In the genomic region with DNA sequence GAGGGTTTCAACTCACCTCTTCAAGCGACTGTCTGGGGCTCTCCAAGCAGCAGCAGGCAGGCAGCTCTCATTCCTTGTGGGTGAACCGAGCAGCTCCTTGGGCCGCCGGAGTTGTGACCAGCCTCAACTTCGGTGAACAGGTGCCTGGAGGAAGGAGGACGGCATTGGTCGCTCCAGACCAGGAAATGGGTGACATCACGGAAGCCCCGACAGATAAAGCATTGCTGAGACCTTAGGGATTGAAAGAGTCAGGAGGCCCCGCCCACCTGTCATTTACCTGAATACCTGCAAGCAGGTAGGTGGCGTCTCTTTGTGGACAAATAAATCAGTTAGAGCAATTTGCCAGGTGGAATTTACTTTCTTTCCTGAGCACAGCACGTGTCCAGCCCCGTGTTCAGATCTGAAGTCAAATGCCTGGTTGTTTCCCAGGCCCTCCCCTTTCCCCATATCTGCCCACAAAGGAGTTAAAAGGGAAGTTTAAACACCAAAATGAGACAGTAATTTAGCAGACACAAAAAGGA, we compare ENCODE assay signal across 9 cellular contexts. TPM values are rescaled to one million over a fixed set of nuclear protein-coding genes. Genes with fewer than 3 reads are reported as not detected.
DNase-seq lines count a peak whose midpoint lies in the region; ATAC-seq lines count a peak whose summit lies in the region.
"Had no signal": no experiment of that assay in that cellular context is flagged by ENCODE, and none has a peak within 500 bp of the region (broad histone marks: within the 10 kb centered on the region; RNA-seq: fewer than 3 reads in every experiment).

Gene LNX1, minus strand, starts transcription at position 115 of the 521 bp plus-strand sequence. CDS start 17,484 bp downstream, outside the sequence.

- H3K9me3 ChIP-seq in esophagus (ENCODE audit: control insufficient read depth in 2 of 2, insufficient read depth in 1 of 2, low read depth in 1 of 2, low read length in 1 of 2) = no peaks in the 10 kb centered on the region
- no peaks in the 10 kb centered on the region for H3K9me3 ChIP-seq in neuronal stem cell (replicated peaks in 1 of 2; ENCODE audit: control insufficient read depth in 2 of 2, insufficient read depth in 1 of 2, low read depth in 1 of 2, low read length in 2 of 2)
- H3K9me3 ChIP-seq: neutrophil had no signal

- no peak within 1 kb of the TSS for H3K4ac ChIP-seq in neuronal stem cell (ENCODE audit: low read length)

- in situ Hi-C loops in ACHN (cut with HindIII; ENCODE audit: low pct_ligation_motif_present, low pct_unique_long_range_greater_than_20kb, low sequenced_read_pairs) = no loop called here

- H3K9ac ChIP-seq in neuronal stem cell (ENCODE audit: low read depth, low read length, poor library complexity) = no peak within 1 kb of the TSS

- peak within 1 kb of the TSS; percentile 44 for H3K4me2 ChIP-seq in neuronal stem cell (ENCODE audit: insufficient read depth, low read length, poor library complexity, severe bottlenecking)

- H3K23ac ChIP-seq in neuronal stem cell (ENCODE audit: low read depth, low read length, poor library complexity) = no peak within 1 kb of the TSS

- H2BK5ac ChIP-seq in neuronal stem cell (ENCODE audit: low read length) = no peak within 1 kb of the TSS

- H3K36me3 ChIP-seq in esophagus (ENCODE audit: control insufficient read depth in 2 of 2, insufficient read depth in 2 of 2, low read length in 1 of 2) (no peaks in the 10 kb centered on the region), neuronal stem cell (replicated peaks in 1 of 2; ENCODE audit: control insufficient read depth in 2 of 2, insufficient read depth in 2 of 2, low read length in 2 of 2) (no peaks in the 10 kb centered on the region)
- H3K36me3 ChIP-seq: neutrophil had no signal

- H3K27me3 ChIP-seq in esophagus (ENCODE audit: control insufficient read depth in 1 of 2, insufficient read depth in 2 of 2, low read length in 2 of 2) (no peaks in the 10 kb centered on the region), neuronal stem cell (ENCODE audit: control insufficient read depth in 3 of 3, insufficient read depth in 3 of 3, low read depth in 1 of 3, low read length in 3 of 3) (no peaks in the 10 kb centered on the region)

- H3K18ac ChIP-seq in neuronal stem cell (ENCODE audit: low read length) = peak within 1 kb of the TSS; percentile 6

- no peak within 1 kb of the TSS for H2BK15ac ChIP-seq in neuronal stem cell (ENCODE audit: low read length)

- H2AFZ ChIP-seq in neuronal stem cell (ENCODE audit: low read length) = peak within 1 kb of the TSS; percentile 68

- H3K27ac ChIP-seq in esophagus (ENCODE audit: low read depth in 2 of 2, low read length in 1 of 2) (peak within 1 kb of the TSS; percentile 90 to 91), neuronal stem cell (replicated peaks; ENCODE audit: low read length) (no peak within 1 kb of the TSS)
- H3K27ac ChIP-seq: neutrophil had no signal

- no peaks in the 10 kb centered on the region for H3K79me1 ChIP-seq in neuronal stem cell (ENCODE audit: low read depth, low read length)

- 32 to 34% methylated on average over 13 of the region's 13 CpGs for WGBS in esophagus, 2 donors
- no CpG with 5 or more reads among the region's 13 CpGs for WGBS in neuronal stem cell (ENCODE audit: extremely low coverage in 2 of 2, insufficient read length in 2 of 2, insufficient replicate concordance in 1 of 2), 2 donors

- no peak within 1 kb of the TSS for H4K8ac ChIP-seq in neuronal stem cell (ENCODE audit: low read depth, low read length)

- H2AK5ac ChIP-seq in neuronal stem cell (ENCODE audit: low read depth, low read length) = no peak within 1 kb of the TSS

- H2BK12ac ChIP-seq in neuronal stem cell (ENCODE audit: low read length) = no peak within 1 kb of the TSS

- H3K4me1 ChIP-seq in esophagus (ENCODE audit: control insufficient read depth in 2 of 2, insufficient read depth in 2 of 2, low read length in 1 of 2) = peaks cover 0 to 3% of the 10 kb centered on the region in 2 donors
- peaks cover 0 to 10% of the 10 kb centered on the region in 2 donors for H3K4me1 ChIP-seq in neuronal stem cell (ENCODE audit: control insufficient read depth in 2 of 2, insufficient read depth in 1 of 2, low read depth in 1 of 2, low read length in 2 of 2)

- H3K4me3 ChIP-seq in esophagus (ENCODE audit: low read depth in 1 of 2, low read length in 2 of 2) (peak within 1 kb of the TSS; percentile 44 to 59), neuronal stem cell (ENCODE audit: low read length in 2 of 2) (no peak within 1 kb of the TSS)

- peak; percentile 99 for DNase-seq in NCI-H510A treated with DMSO at 0.1 percent for 48 hours (lab: John Stamatoyannopoulos, UW)
- no peak for DNase-seq in neuronal stem cell (ENCODE audit: low spot score)
- DNase-seq in A172 (ENCODE audit: low spot score) = no peak
- no peak for DNase-seq in hepatic stellate cell (ENCODE audit: low spot score)
- DNase-seq in ACHN = no peak
- no peak for DNase-seq in activated CD4-positive, CD25-positive, alpha-beta regulatory T cell (lab: John Stamatoyannopoulos, UW)

- no peak within 1 kb of the TSS for H2BK120ac ChIP-seq in neuronal stem cell (ENCODE audit: low read depth, low read length)

- ATAC-seq in GM19463 (IDR thresholded peaks at IDR 0.05; ENCODE audit: unreplicated experiment) = peak; percentile 53

- no peak within 1 kb of the TSS for H3K14ac ChIP-seq in neuronal stem cell (ENCODE audit: low read length)

- no peak within 1 kb of the TSS for H4K91ac ChIP-seq in neuronal stem cell (ENCODE audit: low read depth, low read length, poor library complexity)

RNA-seq across cellular contexts. Expression of gene LNX1, which starts in this region (rescaled TPM):
- polyA plus RNA-seq in esophagus = 10 to 100 TPM; 16.8 to 44.2 TPM
- polyA plus RNA-seq in neuronal stem cell (2013, experiment 1 of 2) = 0.14 TPM
- polyA plus RNA-seq in neuronal stem cell (2013, experiment 2 of 2) = 0.17 TPM
- 1.2 and 1.9 TPM in 2 replicates for total RNA-seq in A172 (2014; rRNA removed; shearing (Covaris generic))

Comparison
In these comparisons a context has a peak if more than half of its experiments do, and no peak if none do; other contexts are left out.
1. H3K4me3 ChIP-seq: peak in esophagus (2 of 2); none in neuronal stem cell (0 of 2).